1 cellular context compared by ENCODE assay signal in the genomic region with DNA sequence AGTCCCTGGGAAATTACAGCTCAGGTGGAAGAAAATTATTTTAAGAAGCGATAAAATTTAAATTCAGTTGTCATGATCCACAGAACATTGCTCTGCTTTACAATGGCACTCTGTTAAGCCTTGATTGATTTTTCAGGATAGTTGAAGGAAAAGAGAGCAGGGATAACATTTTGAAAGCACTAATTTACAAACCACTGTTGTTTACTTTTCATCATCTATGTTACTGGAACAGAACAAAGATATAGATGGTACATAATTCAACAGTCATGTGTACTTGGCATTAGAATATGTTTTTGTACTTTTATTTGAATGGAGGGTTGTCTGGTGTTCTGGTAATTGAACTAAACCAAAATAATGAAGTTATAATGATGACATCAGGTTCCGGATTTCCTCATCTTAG.
TF ChIP-seq lines count a peak whose summit lies in the region.

No MANE protein-coding gene starts in this region.

TF ChIP-seq in HepG2, 621 proteins besides CTCF, POLR2A, EP300 and RAD21 (continues in another document):
- TF ChIP-seq GATAD2A (CRISPR knock-in tag; IDR thresholded peaks at IDR 0.05) (peak; percentile 89), KLF12 (CRISPR knock-in tag; IDR thresholded peaks at IDR 0.05; ENCODE audit: borderline replicate concordance) (no peak), GATA4 (IDR thresholded peaks at IDR 0.05; ENCODE audit: borderline replicate concordance, low read depth) (peak; percentile 40; the same call in 1 of the 2 replicates), ZNF567 (CRISPR knock-in tag; IDR thresholded peaks at IDR 0.05; ENCODE audit: borderline replicate concordance) (no peak), ISL2 (CRISPR knock-in tag; IDR thresholded peaks at IDR 0.05) (peak; percentile 90), SAFB2 (CRISPR knock-in tag; IDR thresholded peaks at IDR 0.05; ENCODE audit: borderline replicate concordance, low read depth) (no peak), RARA (CRISPR knock-in tag; IDR thresholded peaks at IDR 0.05) (peak; percentile 56; the same call in 1 of the 2 replicates), POGZ (CRISPR knock-in tag; IDR thresholded peaks at IDR 0.05) (peak; percentile 58; the same call in 1 of the 2 replicates), ZNF615 (CRISPR knock-in tag; IDR thresholded peaks at IDR 0.05; ENCODE audit: borderline replicate concordance) (no peak), HNRNPH1 (optimal IDR thresholded peaks at IDR 0.05; ENCODE audit: low read depth, low read length) (no peak), ZBTB21 (CRISPR knock-in tag; IDR thresholded peaks at IDR 0.05) (no peak), SOX5 (CRISPR knock-in tag; IDR thresholded peaks at IDR 0.05; ENCODE audit: borderline replicate concordance) (peak; percentile 83; the same call in 1 of the 2 replicates), FOSL1 (CRISPR knock-in tag; IDR thresholded peaks at IDR 0.05; ENCODE audit: borderline replicate concordance) (no peak), FOXA1 (IDR thresholded peaks at IDR 0.05) (peak; percentile 34; the same call in 1 of the 2 replicates), FOXA1 (CRISPR knock-in tag; IDR thresholded peaks at IDR 0.05) (peak; percentile 78), NFKBIZ (CRISPR knock-in tag; IDR thresholded peaks at IDR 0.05) (peak; percentile 79), FOSL2 (CRISPR knock-in tag; IDR thresholded peaks at IDR 0.05) (no peak), SAP130 (CRISPR knock-in tag; IDR thresholded peaks at IDR 0.05; ENCODE audit: low read depth) (0 out of 2 replicates have a peak, but pooled peaks have one; percentile 28), ATRX (CRISPR knock-in tag; IDR thresholded peaks at IDR 0.05; ENCODE audit: borderline replicate concordance) (no peak), ZNF234 (CRISPR knock-in tag; conservative IDR thresholded peaks at IDR 0.05) (no peak), CEBPG (CRISPR knock-in tag; IDR thresholded peaks at IDR 0.05) (0 out of 2 replicates have a peak, but pooled peaks have one; percentile 6), ZNF75D (CRISPR knock-in tag; IDR thresholded peaks at IDR 0.05; ENCODE audit: borderline replicate concordance) (no peak), STAG1 (CRISPR knock-in tag; IDR thresholded peaks at IDR 0.05) (no peak), RXRB (CRISPR knock-in tag; IDR thresholded peaks at IDR 0.05; ENCODE audit: borderline replicate concordance) (peak; percentile 64; the same call in 1 of the 2 replicates), CENPT (CRISPR knock-in tag; IDR thresholded peaks at IDR 0.05; ENCODE audit: low read depth) (no peak), FOXK1 (CRISPR knock-in tag; IDR thresholded peaks at IDR 0.05; ENCODE audit: borderline replicate concordance, low read depth) (no peak), ZNF12 (CRISPR knock-in tag; IDR thresholded peaks at IDR 0.05) (no peak), FOXA3 (CRISPR knock-in tag; IDR thresholded peaks at IDR 0.05) (peak; percentile 97), ZNF331 (CRISPR knock-in tag; IDR thresholded peaks at IDR 0.05) (0 out of 2 replicates have a peak, but pooled peaks have one; percentile 14), RFX3 (CRISPR knock-in tag; IDR thresholded peaks at IDR 0.05) (no peak)
- TF ChIP-seq, protein P1, sequence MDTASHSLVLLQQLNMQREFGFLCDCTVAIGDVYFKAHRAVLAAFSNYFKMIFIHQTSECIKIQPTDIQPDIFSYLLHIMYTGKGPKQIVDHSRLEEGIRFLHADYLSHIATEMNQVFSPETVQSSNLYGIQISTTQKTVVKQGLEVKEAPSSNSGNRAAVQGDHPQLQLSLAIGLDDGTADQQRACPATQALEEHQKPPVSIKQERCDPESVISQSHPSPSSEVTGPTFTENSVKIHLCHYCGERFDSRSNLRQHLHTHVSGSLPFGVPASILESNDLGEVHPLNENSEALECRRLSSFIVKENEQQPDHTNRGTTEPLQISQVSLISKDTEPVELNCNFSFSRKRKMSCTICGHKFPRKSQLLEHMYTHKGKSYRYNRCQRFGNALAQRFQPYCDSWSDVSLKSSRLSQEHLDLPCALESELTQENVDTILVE (CRISPR knock-in tag; IDR thresholded peaks at IDR 0.05): peak; percentile 33; the same call in 1 of the 2 replicates
- TF ChIP-seq, protein P2, sequence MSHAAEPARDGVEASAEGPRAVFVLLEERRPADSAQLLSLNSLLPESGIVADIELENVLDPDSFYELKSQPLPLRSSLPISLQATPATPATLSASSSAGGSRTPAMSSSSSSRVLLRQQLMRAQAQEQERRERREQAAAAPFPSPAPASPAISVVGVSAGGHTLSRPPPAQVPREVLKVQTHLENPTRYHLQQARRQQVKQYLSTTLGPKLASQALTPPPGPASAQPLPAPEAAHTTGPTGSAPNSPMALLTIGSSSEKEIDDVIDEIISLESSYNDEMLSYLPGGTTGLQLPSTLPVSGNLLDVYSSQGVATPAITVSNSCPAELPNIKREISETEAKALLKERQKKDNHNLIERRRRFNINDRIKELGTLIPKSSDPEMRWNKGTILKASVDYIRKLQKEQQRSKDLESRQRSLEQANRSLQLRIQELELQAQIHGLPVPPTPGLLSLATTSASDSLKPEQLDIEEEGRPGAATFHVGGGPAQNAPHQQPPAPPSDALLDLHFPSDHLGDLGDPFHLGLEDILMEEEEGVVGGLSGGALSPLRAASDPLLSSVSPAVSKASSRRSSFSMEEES (CRISPR knock-in tag; IDR thresholded peaks at IDR 0.05): peak; percentile 68; the same call in 1 of the 2 replicates
- TF ChIP-seq, protein P3, sequence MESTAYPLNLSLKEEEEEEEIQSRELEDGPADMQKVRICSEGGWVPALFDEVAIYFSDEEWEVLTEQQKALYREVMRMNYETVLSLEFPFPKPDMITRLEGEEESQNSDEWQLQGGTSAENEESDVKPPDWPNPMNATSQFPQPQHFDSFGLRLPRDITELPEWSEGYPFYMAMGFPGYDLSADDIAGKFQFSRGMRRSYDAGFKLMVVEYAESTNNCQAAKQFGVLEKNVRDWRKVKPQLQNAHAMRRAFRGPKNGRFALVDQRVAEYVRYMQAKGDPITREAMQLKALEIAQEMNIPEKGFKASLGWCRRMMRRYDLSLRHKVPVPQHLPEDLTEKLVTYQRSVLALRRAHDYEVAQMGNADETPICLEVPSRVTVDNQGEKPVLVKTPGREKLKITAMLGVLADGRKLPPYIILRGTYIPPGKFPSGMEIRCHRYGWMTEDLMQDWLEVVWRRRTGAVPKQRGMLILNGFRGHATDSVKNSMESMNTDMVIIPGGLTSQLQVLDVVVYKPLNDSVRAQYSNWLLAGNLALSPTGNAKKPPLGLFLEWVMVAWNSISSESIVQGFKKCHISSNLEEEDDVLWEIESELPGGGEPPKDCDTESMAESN (CRISPR knock-in tag; conservative IDR thresholded peaks at IDR 0.05): no peak
- TF ChIP-seq, protein P4, sequence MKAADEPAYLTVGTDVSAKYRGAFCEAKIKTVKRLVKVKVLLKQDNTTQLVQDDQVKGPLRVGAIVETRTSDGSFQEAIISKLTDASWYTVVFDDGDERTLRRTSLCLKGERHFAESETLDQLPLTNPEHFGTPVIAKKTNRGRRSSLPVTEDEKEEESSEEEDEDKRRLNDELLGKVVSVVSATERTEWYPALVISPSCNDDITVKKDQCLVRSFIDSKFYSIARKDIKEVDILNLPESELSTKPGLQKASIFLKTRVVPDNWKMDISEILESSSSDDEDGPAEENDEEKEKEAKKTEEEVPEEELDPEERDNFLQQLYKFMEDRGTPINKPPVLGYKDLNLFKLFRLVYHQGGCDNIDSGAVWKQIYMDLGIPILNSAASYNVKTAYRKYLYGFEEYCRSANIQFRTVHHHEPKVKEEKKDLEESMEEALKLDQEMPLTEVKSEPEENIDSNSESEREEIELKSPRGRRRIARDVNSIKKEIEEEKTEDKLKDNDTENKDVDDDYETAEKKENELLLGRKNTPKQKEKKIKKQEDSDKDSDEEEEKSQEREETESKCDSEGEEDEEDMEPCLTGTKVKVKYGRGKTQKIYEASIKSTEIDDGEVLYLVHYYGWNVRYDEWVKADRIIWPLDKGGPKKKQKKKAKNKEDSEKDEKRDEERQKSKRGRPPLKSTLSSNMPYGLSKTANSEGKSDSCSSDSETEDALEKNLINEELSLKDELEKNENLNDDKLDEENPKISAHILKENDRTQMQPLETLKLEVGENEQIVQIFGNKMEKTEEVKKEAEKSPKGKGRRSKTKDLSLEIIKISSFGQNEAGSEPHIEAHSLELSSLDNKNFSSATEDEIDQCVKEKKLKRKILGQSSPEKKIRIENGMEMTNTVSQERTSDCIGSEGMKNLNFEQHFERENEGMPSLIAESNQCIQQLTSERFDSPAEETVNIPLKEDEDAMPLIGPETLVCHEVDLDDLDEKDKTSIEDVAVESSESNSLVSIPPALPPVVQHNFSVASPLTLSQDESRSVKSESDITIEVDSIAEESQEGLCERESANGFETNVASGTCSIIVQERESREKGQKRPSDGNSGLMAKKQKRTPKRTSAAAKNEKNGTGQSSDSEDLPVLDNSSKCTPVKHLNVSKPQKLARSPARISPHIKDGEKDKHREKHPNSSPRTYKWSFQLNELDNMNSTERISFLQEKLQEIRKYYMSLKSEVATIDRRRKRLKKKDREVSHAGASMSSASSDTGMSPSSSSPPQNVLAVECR (CRISPR knock-in tag; IDR thresholded peaks at IDR 0.05; ENCODE audit: borderline replicate concordance): no peak
- TF ChIP-seq, protein P5, sequence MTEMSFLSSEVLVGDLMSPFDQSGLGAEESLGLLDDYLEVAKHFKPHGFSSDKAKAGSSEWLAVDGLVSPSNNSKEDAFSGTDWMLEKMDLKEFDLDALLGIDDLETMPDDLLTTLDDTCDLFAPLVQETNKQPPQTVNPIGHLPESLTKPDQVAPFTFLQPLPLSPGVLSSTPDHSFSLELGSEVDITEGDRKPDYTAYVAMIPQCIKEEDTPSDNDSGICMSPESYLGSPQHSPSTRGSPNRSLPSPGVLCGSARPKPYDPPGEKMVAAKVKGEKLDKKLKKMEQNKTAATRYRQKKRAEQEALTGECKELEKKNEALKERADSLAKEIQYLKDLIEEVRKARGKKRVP (CRISPR knock-in tag; IDR thresholded peaks at IDR 0.05): peak in 1 of 2 experiments; percentile 94; a peak in 2 of 4 replicates
- TF ChIP-seq, protein P6, sequence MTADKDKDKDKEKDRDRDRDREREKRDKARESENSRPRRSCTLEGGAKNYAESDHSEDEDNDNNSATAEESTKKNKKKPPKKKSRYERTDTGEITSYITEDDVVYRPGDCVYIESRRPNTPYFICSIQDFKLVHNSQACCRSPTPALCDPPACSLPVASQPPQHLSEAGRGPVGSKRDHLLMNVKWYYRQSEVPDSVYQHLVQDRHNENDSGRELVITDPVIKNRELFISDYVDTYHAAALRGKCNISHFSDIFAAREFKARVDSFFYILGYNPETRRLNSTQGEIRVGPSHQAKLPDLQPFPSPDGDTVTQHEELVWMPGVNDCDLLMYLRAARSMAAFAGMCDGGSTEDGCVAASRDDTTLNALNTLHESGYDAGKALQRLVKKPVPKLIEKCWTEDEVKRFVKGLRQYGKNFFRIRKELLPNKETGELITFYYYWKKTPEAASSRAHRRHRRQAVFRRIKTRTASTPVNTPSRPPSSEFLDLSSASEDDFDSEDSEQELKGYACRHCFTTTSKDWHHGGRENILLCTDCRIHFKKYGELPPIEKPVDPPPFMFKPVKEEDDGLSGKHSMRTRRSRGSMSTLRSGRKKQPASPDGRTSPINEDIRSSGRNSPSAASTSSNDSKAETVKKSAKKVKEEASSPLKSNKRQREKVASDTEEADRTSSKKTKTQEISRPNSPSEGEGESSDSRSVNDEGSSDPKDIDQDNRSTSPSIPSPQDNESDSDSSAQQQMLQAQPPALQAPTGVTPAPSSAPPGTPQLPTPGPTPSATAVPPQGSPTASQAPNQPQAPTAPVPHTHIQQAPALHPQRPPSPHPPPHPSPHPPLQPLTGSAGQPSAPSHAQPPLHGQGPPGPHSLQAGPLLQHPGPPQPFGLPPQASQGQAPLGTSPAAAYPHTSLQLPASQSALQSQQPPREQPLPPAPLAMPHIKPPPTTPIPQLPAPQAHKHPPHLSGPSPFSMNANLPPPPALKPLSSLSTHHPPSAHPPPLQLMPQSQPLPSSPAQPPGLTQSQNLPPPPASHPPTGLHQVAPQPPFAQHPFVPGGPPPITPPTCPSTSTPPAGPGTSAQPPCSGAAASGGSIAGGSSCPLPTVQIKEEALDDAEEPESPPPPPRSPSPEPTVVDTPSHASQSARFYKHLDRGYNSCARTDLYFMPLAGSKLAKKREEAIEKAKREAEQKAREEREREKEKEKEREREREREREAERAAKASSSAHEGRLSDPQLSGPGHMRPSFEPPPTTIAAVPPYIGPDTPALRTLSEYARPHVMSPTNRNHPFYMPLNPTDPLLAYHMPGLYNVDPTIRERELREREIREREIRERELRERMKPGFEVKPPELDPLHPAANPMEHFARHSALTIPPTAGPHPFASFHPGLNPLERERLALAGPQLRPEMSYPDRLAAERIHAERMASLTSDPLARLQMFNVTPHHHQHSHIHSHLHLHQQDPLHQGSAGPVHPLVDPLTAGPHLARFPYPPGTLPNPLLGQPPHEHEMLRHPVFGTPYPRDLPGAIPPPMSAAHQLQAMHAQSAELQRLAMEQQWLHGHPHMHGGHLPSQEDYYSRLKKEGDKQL (CRISPR knock-in tag; IDR thresholded peaks at IDR 0.05; ENCODE audit: low read depth): peak; percentile 33; the same call in 1 of the 2 replicates
- TF ChIP-seq, protein P7, sequence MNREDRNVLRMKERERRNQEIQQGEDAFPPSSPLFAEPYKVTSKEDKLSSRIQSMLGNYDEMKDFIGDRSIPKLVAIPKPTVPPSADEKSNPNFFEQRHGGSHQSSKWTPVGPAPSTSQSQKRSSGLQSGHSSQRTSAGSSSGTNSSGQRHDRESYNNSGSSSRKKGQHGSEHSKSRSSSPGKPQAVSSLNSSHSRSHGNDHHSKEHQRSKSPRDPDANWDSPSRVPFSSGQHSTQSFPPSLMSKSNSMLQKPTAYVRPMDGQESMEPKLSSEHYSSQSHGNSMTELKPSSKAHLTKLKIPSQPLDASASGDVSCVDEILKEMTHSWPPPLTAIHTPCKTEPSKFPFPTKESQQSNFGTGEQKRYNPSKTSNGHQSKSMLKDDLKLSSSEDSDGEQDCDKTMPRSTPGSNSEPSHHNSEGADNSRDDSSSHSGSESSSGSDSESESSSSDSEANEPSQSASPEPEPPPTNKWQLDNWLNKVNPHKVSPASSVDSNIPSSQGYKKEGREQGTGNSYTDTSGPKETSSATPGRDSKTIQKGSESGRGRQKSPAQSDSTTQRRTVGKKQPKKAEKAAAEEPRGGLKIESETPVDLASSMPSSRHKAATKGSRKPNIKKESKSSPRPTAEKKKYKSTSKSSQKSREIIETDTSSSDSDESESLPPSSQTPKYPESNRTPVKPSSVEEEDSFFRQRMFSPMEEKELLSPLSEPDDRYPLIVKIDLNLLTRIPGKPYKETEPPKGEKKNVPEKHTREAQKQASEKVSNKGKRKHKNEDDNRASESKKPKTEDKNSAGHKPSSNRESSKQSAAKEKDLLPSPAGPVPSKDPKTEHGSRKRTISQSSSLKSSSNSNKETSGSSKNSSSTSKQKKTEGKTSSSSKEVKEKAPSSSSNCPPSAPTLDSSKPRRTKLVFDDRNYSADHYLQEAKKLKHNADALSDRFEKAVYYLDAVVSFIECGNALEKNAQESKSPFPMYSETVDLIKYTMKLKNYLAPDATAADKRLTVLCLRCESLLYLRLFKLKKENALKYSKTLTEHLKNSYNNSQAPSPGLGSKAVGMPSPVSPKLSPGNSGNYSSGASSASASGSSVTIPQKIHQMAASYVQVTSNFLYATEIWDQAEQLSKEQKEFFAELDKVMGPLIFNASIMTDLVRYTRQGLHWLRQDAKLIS (CRISPR knock-in tag; IDR thresholded peaks at IDR 0.05): no peak
- TF ChIP-seq, protein P8, sequence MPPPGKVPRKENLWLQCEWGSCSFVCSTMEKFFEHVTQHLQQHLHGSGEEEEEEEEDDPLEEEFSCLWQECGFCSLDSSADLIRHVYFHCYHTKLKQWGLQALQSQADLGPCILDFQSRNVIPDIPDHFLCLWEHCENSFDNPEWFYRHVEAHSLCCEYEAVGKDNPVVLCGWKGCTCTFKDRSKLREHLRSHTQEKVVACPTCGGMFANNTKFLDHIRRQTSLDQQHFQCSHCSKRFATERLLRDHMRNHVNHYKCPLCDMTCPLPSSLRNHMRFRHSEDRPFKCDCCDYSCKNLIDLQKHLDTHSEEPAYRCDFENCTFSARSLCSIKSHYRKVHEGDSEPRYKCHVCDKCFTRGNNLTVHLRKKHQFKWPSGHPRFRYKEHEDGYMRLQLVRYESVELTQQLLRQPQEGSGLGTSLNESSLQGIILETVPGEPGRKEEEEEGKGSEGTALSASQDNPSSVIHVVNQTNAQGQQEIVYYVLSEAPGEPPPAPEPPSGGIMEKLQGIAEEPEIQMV (CRISPR knock-in tag; IDR thresholded peaks at IDR 0.05; ENCODE audit: low read depth): no peak
